ENCODE assay signal across 17 cellular contexts in the genomic region with DNA sequence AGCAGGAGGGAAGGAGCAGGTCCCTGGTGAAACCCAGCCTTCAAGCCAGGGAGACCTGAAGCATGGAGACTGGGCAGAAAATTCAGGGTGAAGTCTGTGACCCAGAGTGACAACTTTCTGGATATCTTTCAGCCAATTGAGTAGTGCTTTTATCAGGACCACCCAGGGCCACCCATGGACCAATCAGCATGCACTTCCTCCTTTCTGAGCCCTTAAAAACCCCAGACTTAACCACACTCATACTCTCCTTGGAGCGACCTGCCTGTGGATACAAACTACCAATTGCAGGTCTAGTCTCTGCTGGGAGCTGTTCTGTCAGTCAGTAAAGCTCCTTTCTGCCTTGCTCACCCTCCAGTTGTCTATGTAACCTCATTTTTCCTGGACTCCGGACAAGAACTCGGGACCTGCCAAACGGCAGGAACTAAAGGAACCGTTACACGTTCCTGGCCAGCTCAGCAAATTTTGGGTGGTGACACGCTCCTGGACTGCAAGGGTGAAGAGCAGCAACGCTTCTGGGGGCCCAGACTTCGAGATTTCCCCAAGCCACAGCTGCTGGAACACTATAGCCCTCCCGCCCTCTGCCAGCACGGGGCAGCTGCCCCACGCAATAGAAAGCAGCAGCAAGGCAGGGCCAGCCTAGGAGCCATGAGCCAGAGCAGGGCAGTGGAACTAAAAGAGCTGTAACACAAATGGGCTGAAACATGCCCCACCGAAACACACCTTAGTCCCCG.
DNase-seq lines count a peak whose midpoint lies in the region; ATAC-seq lines count a peak whose summit lies in the region.
"Had no signal": no experiment of that assay in that cellular context is flagged by ENCODE, and none has a peak within 500 bp of the region (broad histone marks: within the 10 kb centered on the region; RNA-seq: fewer than 3 reads in every experiment).

No MANE protein-coding gene starts in this region.

- intact Hi-C loops in activated CD4-positive, alpha-beta memory T cell treated with anti-CD3 and anti-CD28 coated beads for 36 hours (cut with micrococcal nuclease): no loop called here

- POLR2A ChIA-PET in activated CD4-positive, alpha-beta memory T cell treated with anti-CD3 and anti-CD28 coated beads for 36 hours (lab: Charles Lee): no interaction called here

- ATAC-seq in GM18867 (IDR thresholded peaks at IDR 0.05; ENCODE audit: unreplicated experiment): peak; percentile 28
- ATAC-seq in HG02642 (IDR thresholded peaks at IDR 0.05; ENCODE audit: poor library complexity, unreplicated experiment): peak; percentile 34
- ATAC-seq in memory B cell (ENCODE audit: low read depth): peak; percentile 29
- ATAC-seq in HG02840 (IDR thresholded peaks at IDR 0.05; ENCODE audit: low FRiP score, unreplicated experiment): no peak
- ATAC-seq: activated T-cell treated with anti-CD3 and anti-CD28 coated beads, Interleukin-2, amount 50 U/mL, for 4 hours; K562 had no signal

- CTCF ChIA-PET in activated CD4-positive, alpha-beta memory T cell treated with anti-CD3 and anti-CD28 coated beads for 36 hours (lab: Charles Lee): no interaction called here

- H3K9me3 Mint-ChIP-seq in memory B cell: peaks cover 4% of the 10 kb centered on the region
- H3K9me3 Mint-ChIP-seq in activated CD4-positive, alpha-beta memory T cell treated with anti-CD3 and anti-CD28 coated beads for 36 hours: peaks cover 15% of the 10 kb centered on the region

- DNase-seq in NAMALWA (ENCODE audit: low spot score) (peak; percentile 62), memory B cell (ENCODE audit: low spot score in 2 of 2) (no peak), cerebellum (ENCODE audit: low spot score) (no peak)
- no peak for DNase-seq in stimulated activated CD4-positive, alpha-beta T cell treated with anti-CD3 and anti-CD28 coated beads, Interleukin-4, amount 100 ng/mL, for 4 hours
- DNase-seq in activated CD4-positive, alpha-beta memory T cell treated with anti-CD3 and anti-CD28 coated beads for 36 hours: no peak
- DNase-seq: activated CD4-positive, alpha-beta T cell treated with anti-CD3 and anti-CD28 coated beads, Interleukin-2, amount 10 ng/mL, durations not matched to agents 7 days and 5 days; activated T-cell treated with anti-CD3 and anti-CD28 coated beads, Interleukin-2, amount 50 U/mL, for 4 hours; DMS 273 treated with DMSO at 0.1 percent for 48 hours; hypothalamus; NCI-H1417 treated with DMSO at 0.1 percent for 48 hours; SHP77 treated with DMSO at 0.1 percent for 48 hours; sigmoid colon; stimulated activated CD4-positive, alpha-beta T cell treated with anti-CD3 and anti-CD28 coated beads, Interleukin-2, amount 100 ng/mL, for 24 hours had no signal

- peaks cover 15% of the 10 kb centered on the region for H3K4me1 Mint-ChIP-seq in memory B cell
- H3K4me1 Mint-ChIP-seq in activated CD4-positive, alpha-beta memory T cell treated with anti-CD3 and anti-CD28 coated beads for 36 hours (ENCODE audit: low read depth): no peaks in the 10 kb centered on the region
- H3K4me1 Mint-ChIP-seq: activated CD4-positive, alpha-beta T cell treated with anti-CD3 and anti-CD28 coated beads, Interleukin-2, amount 10 ng/mL, durations not matched to agents 7 days and 5 days had no signal

- no peak overlapping the region for H3K27ac Mint-ChIP-seq in memory B cell
- no peak overlapping the region for H3K27ac Mint-ChIP-seq in activated CD4-positive, alpha-beta memory T cell treated with anti-CD3 and anti-CD28 coated beads for 36 hours
- H3K27ac Mint-ChIP-seq: activated CD4-positive, alpha-beta T cell treated with anti-CD3 and anti-CD28 coated beads, Interleukin-2, amount 10 ng/mL, durations not matched to agents 7 days and 5 days had no signal

- H3K27me3 Mint-ChIP-seq in memory B cell: peaks cover 2% of the 10 kb centered on the region
- no peaks in the 10 kb centered on the region for H3K27me3 Mint-ChIP-seq in activated CD4-positive, alpha-beta memory T cell treated with anti-CD3 and anti-CD28 coated beads for 36 hours
- H3K27me3 Mint-ChIP-seq: activated CD4-positive, alpha-beta T cell treated with anti-CD3 and anti-CD28 coated beads, Interleukin-2, amount 10 ng/mL, durations not matched to agents 7 days and 5 days had no signal

- H3K36me3 Mint-ChIP-seq in memory B cell: no peaks in the 10 kb centered on the region
- H3K36me3 Mint-ChIP-seq in activated CD4-positive, alpha-beta memory T cell treated with anti-CD3 and anti-CD28 coated beads for 36 hours: no peaks in the 10 kb centered on the region

- peak overlapping the region; percentile 18 for H3K4me3 Mint-ChIP-seq in memory B cell
- no peak overlapping the region for H3K4me3 Mint-ChIP-seq in activated CD4-positive, alpha-beta memory T cell treated with anti-CD3 and anti-CD28 coated beads for 36 hours
- H3K4me3 Mint-ChIP-seq: activated CD4-positive, alpha-beta T cell treated with anti-CD3 and anti-CD28 coated beads, Interleukin-2, amount 10 ng/mL, durations not matched to agents 7 days and 5 days; activated T-cell treated with anti-CD3 and anti-CD28 coated beads, Interleukin-2, amount 50 U/mL, for 4 hours had no signal
